ENCODE assay signal across 18 cellular contexts in the genomic region with DNA sequence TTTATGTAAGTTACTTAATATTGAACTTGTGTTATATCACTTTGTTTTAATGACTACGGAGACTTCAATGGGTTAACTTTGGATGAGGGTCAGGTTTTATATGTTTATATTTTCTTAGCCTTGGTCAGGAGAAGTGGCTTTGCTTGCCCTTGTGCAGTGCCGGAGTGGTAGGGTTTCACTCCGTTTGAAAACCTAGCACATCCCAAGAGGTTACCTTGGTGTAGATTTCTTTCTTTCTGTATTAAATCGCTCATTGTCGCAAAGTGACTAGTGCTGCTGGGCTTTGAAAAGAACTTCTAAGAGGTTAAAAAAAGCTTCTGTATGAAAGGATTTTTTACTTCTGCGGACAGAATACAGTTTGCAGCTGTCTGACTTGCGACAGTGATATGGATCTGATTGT.
DNase-seq lines count a peak whose midpoint lies in the region; ATAC-seq and TF ChIP-seq lines count a peak whose summit lies in the region.
"Had no signal": no experiment of that assay in that cellular context is flagged by ENCODE, and none has a peak within 500 bp of the region (broad histone marks: within the 10 kb centered on the region; RNA-seq: fewer than 3 reads in every experiment).

No MANE protein-coding gene starts in this region.

- ATAC-seq in foreskin keratinocyte: no peak
- no peak for ATAC-seq in activated naive CD4-positive, alpha-beta T cell treated with anti-CD3 and anti-CD28 coated beads, Interleukin-2, amount 50 U/mL, for 72 hours
- ATAC-seq: CD8-positive, alpha-beta T cell had no signal

- CTCF ChIA-PET in HEK293 (lab: Yijun Ruan, JAX): interaction anchor here (0.7 to 1.1 kb wide), 2 partner anchors 227 to 438 kb away, joined by 3 read pairs; no protein-coding TSS in a partner anchor

- 0 out of 2 replicates have a peak, but pooled peaks cover 3% of the 10 kb centered on the region for H3K4me1 ChIP-seq in HEK293 (ENCODE audit: control insufficient read depth, insufficient read depth, low read length)
- peaks cover 71% of the 10 kb centered on the region for H3K4me1 ChIP-seq in SJCRH30
- H3K4me1 ChIP-seq in foreskin keratinocyte: no peaks in the 10 kb centered on the region

- H3K27ac Mint-ChIP-seq in nephron: peak overlapping the region; percentile 35 to 74 (median 64)
- no peak overlapping the region for H3K27ac Mint-ChIP-seq in activated naive CD4-positive, alpha-beta T cell treated with anti-CD3 and anti-CD28 coated beads, Interleukin-2, amount 50 U/mL, for 72 hours
- H3K27ac Mint-ChIP-seq: B cell; CD14-positive monocyte; CD8-positive, alpha-beta T cell; H9 had no signal

- no peaks in the 10 kb centered on the region for H3K36me3 ChIP-seq in HEK293 (ENCODE audit: control insufficient read depth in 2 of 2, insufficient read depth in 1 of 2, low read length in 2 of 2)
- no peaks in the 10 kb centered on the region for H3K36me3 ChIP-seq in SJCRH30

- TF ChIP-seq CTCF in HEK293 (tag by site-specific recombination; IDR thresholded peaks at IDR 0.05) (no peak), fibroblast of villous mesenchyme (IDR thresholded peaks at IDR 0.05; ENCODE audit: insufficient read depth, low read depth, low read length) (no peak), nephron (IDR thresholded peaks at IDR 0.05; ENCODE audit: unreplicated experiment in 3 of 3) (no peak), foreskin keratinocyte (conservative IDR thresholded peaks at IDR 0.05) (no peak)

- H3K36me3 Mint-ChIP-seq in nephron (ENCODE audit: low read depth): no peaks in the 10 kb centered on the region
- H3K36me3 Mint-ChIP-seq in activated naive CD4-positive, alpha-beta T cell treated with anti-CD3 and anti-CD28 coated beads, Interleukin-2, amount 50 U/mL, for 72 hours: no peaks in the 10 kb centered on the region
- H3K36me3 Mint-ChIP-seq: CD14-positive monocyte; CD8-positive, alpha-beta T cell had no signal

- H3K4me1 Mint-ChIP-seq in nephron: peaks cover 32% of the 10 kb centered on the region
- H3K4me1 Mint-ChIP-seq: B cell, CD14-positive monocyte had no signal

- no peaks in the 10 kb centered on the region for H3K9me3 ChIP-seq in HEK293 (ENCODE audit: control insufficient read depth, insufficient read depth, low read depth, low read length)
- no peaks in the 10 kb centered on the region for H3K9me3 ChIP-seq in SJCRH30 (replicated peaks)

- H3K27me3 Mint-ChIP-seq in nephron (ENCODE audit: low read depth): peaks cover 20% of the 10 kb centered on the region
- H3K27me3 Mint-ChIP-seq: B cell had no signal

- H3K4me3 ChIP-seq in HEK293 (ENCODE audit: low read depth, low read length): no peak overlapping the region
- H3K4me3 ChIP-seq in SJCRH30: peak overlapping the region; percentile 48
- H3K4me3 ChIP-seq in fibroblast of villous mesenchyme (ENCODE audit: low read depth, low read length): peak overlapping the region; percentile 29

- POLR2A ChIA-PET in HEK293 (lab: Yijun Ruan, JAX): no interaction called here

- H3K4me3 Mint-ChIP-seq in nephron: peak overlapping the region; percentile 4 to 76 (median 62)
- H3K4me3 Mint-ChIP-seq: B cell; CD14-positive monocyte; CD8-positive, alpha-beta T cell; H9 had no signal

- peak; percentile 60 to 84 for DNase-seq in SJCRH30
- DNase-seq in fibroblast of villous mesenchyme (ENCODE audit: low read depth): no peak
- no peak for DNase-seq in foreskin keratinocyte
- no peak for DNase-seq in kidney glomerular epithelial cell (lab: John Stamatoyannopoulos, UW)
- DNase-seq in activated naive CD4-positive, alpha-beta T cell treated with anti-CD3 and anti-CD28 coated beads, Interleukin-2, amount 50 U/mL, for 72 hours (ENCODE audit: low spot score in 2 of 2): no peak
- DNase-seq in activated effector memory CD4-positive, alpha-beta T cell treated with anti-CD3 and anti-CD28 coated beads, Interleukin-2, amount 50 U/mL, for 16 hours: no peak
- DNase-seq: CD8-positive, alpha-beta T cell; COR-L47; DMS153; DND-41; GDM1; GOT3; H9 had no signal

- H3K9me3 Mint-ChIP-seq in nephron: no peaks in the 10 kb centered on the region
- H3K9me3 Mint-ChIP-seq in activated naive CD4-positive, alpha-beta T cell treated with anti-CD3 and anti-CD28 coated beads, Interleukin-2, amount 50 U/mL, for 72 hours: no peaks in the 10 kb centered on the region
- H3K9me3 Mint-ChIP-seq: CD14-positive monocyte; CD8-positive, alpha-beta T cell; H9 had no signal

- H3K27me3 ChIP-seq in SJCRH30 (no peaks in the 10 kb centered on the region), foreskin keratinocyte (no peaks in the 10 kb centered on the region)

- H3K27ac ChIP-seq in HEK293 (ENCODE audit: extremely low read depth, low read depth, low read length): no peak overlapping the region
- peak overlapping the region; percentile 86 for H3K27ac ChIP-seq in SJCRH30
- H3K27ac ChIP-seq in foreskin keratinocyte: no peak overlapping the region
- H3K27ac ChIP-seq: HL-60 had no signal

TF ChIP-seq in HEK293, 187 proteins besides CTCF, POLR2A, EP300 and RAD21:
- TF ChIP-seq ZNF600 (tag by site-specific recombination; IDR thresholded peaks at IDR 0.05) (peak; percentile 48; the same call in 1 of the 2 replicates), ZBTB20 (tag by site-specific recombination; IDR thresholded peaks at IDR 0.05) (0 out of 2 replicates have a peak, but pooled peaks have one; percentile 32), ZNF529 (tag by site-specific recombination; IDR thresholded peaks at IDR 0.05; ENCODE audit: insufficient replicate concordance) (no peak)
TF ChIP-seq in HEK293: peak in this region for 2.

Comparison
In these comparisons a context has a peak if more than half of its experiments do, and no peak if none do; other contexts are left out.
1. DNase-seq: peak in SJCRH30 (2 of 2); none in fibroblast of villous mesenchyme (single experiment), foreskin keratinocyte (0 of 2), kidney glomerular epithelial cell (single experiment), activated naive CD4-positive, alpha-beta T cell treated with anti-CD3 and anti-CD28 coated beads, Interleukin-2, amount 50 U/mL, for 72 hours (0 of 2) and activated effector memory CD4-positive, alpha-beta T cell treated with anti-CD3 and anti-CD28 coated beads, Interleukin-2, amount 50 U/mL, for 16 hours (single experiment).
2. H3K27ac Mint-ChIP-seq: peak in nephron (3 of 3); none in activated naive CD4-positive, alpha-beta T cell treated with anti-CD3 and anti-CD28 coated beads, Interleukin-2, amount 50 U/mL, for 72 hours (0 of 2).